11 cellular contexts compared by ENCODE assay signal in the genomic region with DNA sequence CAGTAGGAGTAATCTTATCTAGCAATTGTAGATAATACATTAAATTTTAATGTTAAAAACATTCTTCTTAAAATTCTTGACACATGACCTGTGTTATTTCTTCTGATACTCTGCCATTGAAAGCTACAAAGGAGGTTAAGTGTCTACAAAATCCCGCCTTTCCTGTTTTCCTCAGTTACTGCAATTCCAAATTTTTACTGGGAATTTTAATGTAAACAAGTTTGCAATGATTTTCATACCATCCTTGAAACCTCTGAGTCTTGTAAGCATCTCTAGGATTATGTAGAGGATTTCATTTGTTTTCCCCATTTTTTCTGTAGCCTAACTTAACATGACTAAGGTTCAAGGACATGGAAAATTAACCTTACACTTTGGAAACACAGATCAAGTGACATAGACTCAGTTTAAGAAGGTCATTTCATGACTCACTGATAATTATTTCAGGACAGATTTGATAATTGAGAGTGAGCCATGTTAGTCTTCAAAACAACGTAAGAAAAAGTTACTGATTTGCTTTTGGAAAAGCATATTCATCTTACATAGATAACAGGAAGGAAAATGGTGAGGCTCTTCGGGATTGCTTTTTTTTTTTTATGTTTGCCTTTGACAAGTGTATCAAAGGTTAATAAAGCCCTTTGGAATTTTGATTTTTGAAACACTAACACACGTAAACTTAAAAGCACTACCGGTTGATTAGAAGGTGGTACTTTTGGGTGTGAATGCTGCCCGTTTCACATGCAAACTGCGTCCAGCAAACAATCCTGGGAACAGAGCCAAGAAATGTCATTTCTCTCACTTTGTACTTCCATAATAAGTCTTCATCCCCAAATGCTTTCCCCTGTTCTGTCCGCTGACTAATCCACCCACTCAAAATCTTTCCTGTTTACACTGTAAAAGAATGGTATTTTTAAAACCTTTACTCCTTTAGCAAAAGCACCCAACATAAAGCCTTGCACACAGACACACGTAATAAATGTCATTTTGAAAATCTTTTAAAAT. TPM values are rescaled to one million over a fixed set of nuclear protein-coding genes. Genes with fewer than 3 reads are reported as not detected.
A peak's percentile ranks its signal among the peaks of the same experiment; 100 is the strongest.
DNase-seq lines count a peak whose midpoint lies in the region; ATAC-seq, FAIRE-seq and TF ChIP-seq lines count a peak whose summit lies in the region.
"Had no signal": no experiment of that assay in that cellular context is flagged by ENCODE, and none has a peak within 500 bp of the region (broad histone marks: within the 10 kb centered on the region; RNA-seq: fewer than 3 reads in every experiment).

No MANE protein-coding gene starts in this region.

- H3K36me3 Mint-ChIP-seq in endothelial cell (ENCODE audit: low read depth, unreplicated experiment) = no peaks in the 10 kb centered on the region
- H3K36me3 Mint-ChIP-seq: activated naive CD4-positive, alpha-beta T cell treated with anti-CD3 and anti-CD28 coated beads, Interleukin-2, amount 50 U/mL, for 24 hours; CD4-positive, alpha-beta memory T cell had no signal

- peak overlapping the region in 1 of 2 donors; percentile 41 for H3K9ac ChIP-seq in liver (ENCODE audit: low read depth in 1 of 2, low read length in 2 of 2)

- ATAC-seq in A549 (no peak), HG03521 (IDR thresholded peaks at IDR 0.05; ENCODE audit: unreplicated experiment) (no peak)

- H3K36me3 ChIP-seq in brain microvascular endothelial cell (replicated peaks) = no peaks in the 10 kb centered on the region
- H3K36me3 ChIP-seq in liver (ENCODE audit: control insufficient read depth in 4 of 4, insufficient read depth in 3 of 4, low read depth in 1 of 4, low read length in 3 of 4) = no peaks in the 10 kb centered on the region
- no peaks in the 10 kb centered on the region for H3K36me3 ChIP-seq in WERI-Rb-1

- no peaks in the 10 kb centered on the region for H3K9me3 Mint-ChIP-seq in endothelial cell (ENCODE audit: unreplicated experiment)
- H3K9me3 Mint-ChIP-seq: activated naive CD4-positive, alpha-beta T cell treated with anti-CD3 and anti-CD28 coated beads, Interleukin-2, amount 50 U/mL, for 24 hours had no signal

- in situ Hi-C loops in brain microvascular endothelial cell (cut with HindIII; ENCODE audit: low pct_ligation_motif_present, low sequenced_read_pairs) = no loop called here

- no peak overlapping the region for H3K27ac Mint-ChIP-seq in endothelial cell (ENCODE audit: unreplicated experiment)
- H3K27ac Mint-ChIP-seq: activated naive CD4-positive, alpha-beta T cell treated with anti-CD3 and anti-CD28 coated beads, Interleukin-2, amount 50 U/mL, for 24 hours; CD4-positive, alpha-beta memory T cell had no signal

- no peak for TF ChIP-seq RAD21 in A549 (conservative IDR thresholded peaks at IDR 0.05 in 1 of 2, IDR thresholded peaks at IDR 0.05 in 1 of 2)
- no peak for TF ChIP-seq RAD21 in liver (IDR thresholded peaks at IDR 0.05)

- peak overlapping the region; percentile 75 for H3K4me2 ChIP-seq in A549

- 14% methylated on average over 9 of the region's 9 CpGs for WGBS in A549 (ENCODE audit: missing lambda C conversion rate)
- WGBS in liver = 17% methylated on average over 9 of the region's 9 CpGs

- DNase-seq in A549 (ENCODE audit: low read depth in 1 of 2, low spot score in 1 of 2) (peak in 1 of 2 experiments; percentile 60), HTR-8/SVneo (ENCODE audit: insufficient read length, low spot score) (peak; percentile 24), brain microvascular endothelial cell (peak; percentile 68), WERI-Rb-1 (no peak), endothelial cell (ENCODE audit: low spot score) (no peak)
- DNase-seq in activated CD4-positive, alpha-beta T cell treated with anti-CD3 and anti-CD28 coated beads, Interleukin-2, amount 50 U/mL, for 4 hours = no peak
- DNase-seq: CD4-positive, alpha-beta memory T cell; T-helper 1 cell had no signal

- no peak for FAIRE-seq in A549 (lab: Jason Lieb, UNC)
- no peak for FAIRE-seq in HTR-8/SVneo (lab: Jason Lieb, UNC)

- H3K27me3 ChIP-seq in brain microvascular endothelial cell (replicated peaks) (no peaks in the 10 kb centered on the region), liver (ENCODE audit: control insufficient read depth in 4 of 4, insufficient read depth in 4 of 4, low read length in 3 of 4) (no peaks in the 10 kb centered on the region), WERI-Rb-1 (ENCODE audit: insufficient read depth, low read depth, severe bottlenecking) (no peaks in the 10 kb centered on the region)

- peak overlapping the region; percentile 1; the same call in 1 of the 3 replicates for H3K4me3 ChIP-seq in A549
- H3K4me3 ChIP-seq in brain microvascular endothelial cell (ENCODE audit: low read depth, low read length) = no peak overlapping the region
- peak overlapping the region in 1 of 3 donors; percentile 15 for H3K4me3 ChIP-seq in liver (ENCODE audit: low read depth in 1 of 3, low read length in 3 of 3)
- no peak overlapping the region for H3K4me3 ChIP-seq in WERI-Rb-1 (ENCODE audit: low read depth, low read length)

- H3K27ac ChIP-seq in A549 = peak overlapping the region; percentile 79 to 88
- peak overlapping the region; percentile 66 for H3K27ac ChIP-seq in brain microvascular endothelial cell
- H3K27ac ChIP-seq in liver (ENCODE audit: low read depth in 1 of 2, low read length in 2 of 2) = peak overlapping the region; percentile 32 to 47
- H3K27ac ChIP-seq in WERI-Rb-1 = no peak overlapping the region

- POLR2A ChIA-PET in A549 (lab: Yijun Ruan, JAX) = no interaction called here

- H3K9me3 ChIP-seq in A549 = 0 out of 3 replicates have a peak, but pooled peaks cover 3% of the 10 kb centered on the region
- H3K9me3 ChIP-seq in liver (ENCODE audit: control insufficient read depth in 4 of 4, low read length in 3 of 4) = no peaks in the 10 kb centered on the region
- no peaks in the 10 kb centered on the region for H3K9me3 ChIP-seq in WERI-Rb-1 (ENCODE audit: severe bottlenecking)

- H3K27me3 Mint-ChIP-seq in endothelial cell (ENCODE audit: unreplicated experiment) = peaks cover 2% of the 10 kb centered on the region

- CTCF ChIA-PET in A549 (lab: Yijun Ruan, JAX) = interaction anchor here (2.0 to 2.6 kb wide), 2 partner anchors 10 to 40 kb away, joined by 5 to 9 read pairs; no protein-coding TSS in a partner anchor

- no peak for TF ChIP-seq POLR2A in A549 (IDR thresholded peaks at IDR 0.05; ENCODE audit: low read length)

- no peak overlapping the region for H3K4me3 Mint-ChIP-seq in endothelial cell (ENCODE audit: unreplicated experiment)
- H3K4me3 Mint-ChIP-seq: activated naive CD4-positive, alpha-beta T cell treated with anti-CD3 and anti-CD28 coated beads, Interleukin-2, amount 50 U/mL, for 24 hours; CD4-positive, alpha-beta memory T cell had no signal

- H3K4me1 Mint-ChIP-seq in endothelial cell (ENCODE audit: unreplicated experiment) = peaks cover 6% of the 10 kb centered on the region
- H3K4me1 Mint-ChIP-seq: activated naive CD4-positive, alpha-beta T cell treated with anti-CD3 and anti-CD28 coated beads, Interleukin-2, amount 50 U/mL, for 24 hours had no signal

- peaks cover 54% of the 10 kb centered on the region for H3K4me1 ChIP-seq in A549
- peaks cover 3 to 29% (median 15%) of the 10 kb centered on the region in 4 donors for H3K4me1 ChIP-seq in liver (ENCODE audit: control insufficient read depth in 4 of 4, insufficient read depth in 4 of 4, low read length in 3 of 4)

- TF ChIP-seq CTCF in A549 (IDR thresholded peaks at IDR 0.05) (no peak), brain microvascular endothelial cell (IDR thresholded peaks at IDR 0.05; ENCODE audit: low read depth, low read length, missing control alignments) (no peak), liver (IDR thresholded peaks at IDR 0.05; ENCODE audit: low read depth, low read length, missing input control) (no peak), WERI-Rb-1 (IDR thresholded peaks at IDR 0.05; ENCODE audit: low read depth, low read length) (no peak), endothelial cell (IDR thresholded peaks at IDR 0.05; ENCODE audit: unreplicated experiment) (no peak)

- no peak for TF ChIP-seq EP300 in A549 (IDR thresholded peaks at IDR 0.05)

TF ChIP-seq in A549, 52 proteins besides CTCF, POLR2A, EP300 and RAD21 (continues in another document):
- TF ChIP-seq TP53 (CRISPR knock-in tag; IDR thresholded peaks at IDR 0.05) (no peak), CBX8 (IDR thresholded peaks at IDR 0.05) (no peak), EHMT2 (IDR thresholded peaks at IDR 0.05; ENCODE audit: low read depth) (no peak), MAFK (IDR thresholded peaks at IDR 0.05; ENCODE audit: partially characterized antibody) (no peak), JUNB (IDR thresholded peaks at IDR 0.05) (0 out of 2 replicates have a peak, but pooled peaks have one; percentile 21), FOXS1 (CRISPR knock-in tag; IDR thresholded peaks at IDR 0.05) (no peak), CEBPB (IDR thresholded peaks at IDR 0.05) (peak in 1 of 2 experiments; percentile 5; a peak in 1 of 4 replicates), SMC3 (IDR thresholded peaks at IDR 0.05) (no peak), HOXB13 (CRISPR knock-in tag; IDR thresholded peaks at IDR 0.05; ENCODE audit: low read depth) (no peak), GATA3 (IDR thresholded peaks at IDR 0.05; ENCODE audit: borderline replicate concordance) (peak; percentile 31; the same call in 1 of the 2 replicates), CHD2 (IDR thresholded peaks at IDR 0.05; ENCODE audit: low read length, partially characterized antibody) (no peak)

TF ChIP-seq in liver, 16 proteins besides CTCF, POLR2A, EP300 and RAD21 (continues in another document):
- TF ChIP-seq FOXA1 (IDR thresholded peaks at IDR 0.05) (no peak), RXRA (IDR thresholded peaks at IDR 0.05) (peak in 1 of 2 donors; percentile 55), TAF1 (conservative IDR thresholded peaks at IDR 0.05) (no peak), EGR1 (IDR thresholded peaks at IDR 0.05; ENCODE audit: low read depth in 2 of 2) (peak; percentile 71 to 87), HNF4G (IDR thresholded peaks at IDR 0.05) (no peak), FOXA2 (IDR thresholded peaks at IDR 0.05) (no peak), SP1 (IDR thresholded peaks at IDR 0.05) (no peak), NR2F2 (IDR thresholded peaks at IDR 0.05) (no peak)

RNA-seq across cellular contexts. Expression of a gene that starts 39.4 kb away (rescaled TPM):
- polyA plus RNA-seq in A549 (2011; rRNA removed) (199 and 242 TPM in 2 replicates), A549 (2017; fragmentation: RNase III; extraction: RNeasy Plus Mini Kit Qiagen cat#74134 plus additional on column Dnase treatment) (43.9 to 54.2 TPM (median 48.2 TPM) in 3 replicates), liver (10 to 100 TPM; 19.1 to 91.7 TPM)
- polyA plus RNA-seq in A549 (2012; cell fraction: cytosol; rRNA removed) = 49.8 and 61.2 TPM in 2 replicates
- 46.5 and 53.3 TPM in 2 replicates for polyA plus RNA-seq in A549 (2012; cell fraction: nucleus; rRNA removed)
- 282 and 319 TPM in 2 replicates for polyA minus RNA-seq in A549 (2011; rRNA and poly(A)+ RNA removed)
- total RNA-seq in liver (100 to 1,000 TPM in 1 of 2 donors, 10 to 100 TPM in 1; 43.9 to 114 TPM), endothelial cell (ENCODE audit: unreplicated experiment) (83.5 TPM)

Comparison
In these comparisons a context has a peak if more than half of its experiments do, and no peak if none do; other contexts are left out.
1. DNase-seq: peak in HTR-8/SVneo (single experiment) and brain microvascular endothelial cell (single experiment); none in WERI-Rb-1 (single experiment), endothelial cell (single experiment) and activated CD4-positive, alpha-beta T cell treated with anti-CD3 and anti-CD28 coated beads, Interleukin-2, amount 50 U/mL, for 4 hours (0 of 2).